ENCODE assay signal across 7 cellular contexts in the genomic region with DNA sequence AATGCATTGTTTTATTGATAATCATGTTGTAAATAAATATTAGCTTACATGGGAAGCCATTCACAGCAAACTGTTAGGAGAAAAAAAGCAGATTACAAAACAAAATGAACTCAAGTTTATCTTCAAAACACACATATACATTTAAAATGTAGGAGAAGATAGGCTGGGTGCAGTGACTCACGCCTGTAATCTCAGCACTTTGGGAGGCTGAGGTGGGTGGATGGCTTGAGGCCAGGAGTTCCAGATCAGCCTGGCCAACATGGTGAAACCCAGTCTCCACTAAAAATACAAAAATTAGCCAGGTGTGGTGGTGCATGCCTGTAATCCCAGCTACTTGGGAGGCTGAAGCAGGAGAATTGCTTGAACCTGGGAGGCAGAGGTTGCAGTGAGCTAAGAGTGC. TPM values are rescaled to one million over a fixed set of nuclear protein-coding genes. Genes with fewer than 3 reads are reported as not detected.
A peak's percentile ranks its signal among the peaks of the same experiment; 100 is the strongest.
DNase-seq lines count a peak whose midpoint lies in the region; ATAC-seq, FAIRE-seq and TF ChIP-seq lines count a peak whose summit lies in the region.
"Not testable (repeated sequence)": the region's sequence is repeated elsewhere in the genome, so short reads cannot be mapped to it uniquely, and the experiment has no call there.

No MANE protein-coding gene starts in this region.

- H3K27ac ChIP-seq in HEK293 (ENCODE audit: extremely low read depth, low read depth, low read length); PC-3 (ENCODE audit: low read length); K562 (ENCODE audit: extremely low read depth, low read depth, low read length): not testable (repeated sequence)

- DNase-seq in MG63, result peak; percentile 22
- peak; percentile 21 for DNase-seq in PC-3
- DNase-seq in K562 (ENCODE audit: extremely low read depth in 1 of 4, low spot score in 3 of 4), result not testable (repeated sequence)
- DNase-seq in bronchial epithelial cell (ENCODE audit: low read depth), result peak; percentile 46
- DNase-seq in epithelial cell of esophagus (ENCODE audit: low read depth), result peak; percentile 23
- DNase-seq in fibroblast of villous mesenchyme (ENCODE audit: low read depth), result peak; percentile 27

- BruUV-seq in PC-3 (replicated peaks; lab: Mats Ljungman, UMichigan); K562 (replicated peaks; lab: Mats Ljungman, UMichigan): not testable (repeated sequence)

- not testable (repeated sequence) for H3F3A ChIP-seq in PC-3 (ENCODE audit: low read length, unreplicated experiment)

- not testable (repeated sequence) for H4K20me1 ChIP-seq in PC-3 (ENCODE audit: low read length); K562 (replicated peaks; ENCODE audit: control insufficient read depth, insufficient read depth, low read length)

- not testable (repeated sequence) for TF ChIP-seq EP300 in K562 (IDR thresholded peaks at IDR 0.05; ENCODE audit: low read length)

- H2AFZ ChIP-seq in PC-3 (ENCODE audit: low read length); K562 (ENCODE audit: low read depth, low read length): not testable (repeated sequence)

- H3K36me3 ChIP-seq in HEK293 (ENCODE audit: control insufficient read depth in 2 of 2, insufficient read depth in 1 of 2, low read length in 2 of 2); MG63; PC-3 (ENCODE audit: low read depth, low read length); K562 (ENCODE audit: control insufficient read depth, insufficient read depth, low read length); bronchial epithelial cell (ENCODE audit: control insufficient read depth, insufficient read depth, low read length): not testable (repeated sequence)

- TF ChIP-seq CTCF in HEK293 (tag by site-specific recombination; IDR thresholded peaks at IDR 0.05); PC-3 (conservative IDR thresholded peaks at IDR 0.05; ENCODE audit: low read depth, low read length); K562 (IDR thresholded peaks at IDR 0.05 in 2 of 3, conservative IDR thresholded peaks at IDR 0.05 in 1 of 3; ENCODE audit: insufficient read depth in 2 of 3, low read depth in 1 of 3, low read length in 3 of 3); bronchial epithelial cell (IDR thresholded peaks at IDR 0.05; ENCODE audit: insufficient read depth, low read length, severe bottlenecking); epithelial cell of esophagus (IDR thresholded peaks at IDR 0.05; ENCODE audit: insufficient read depth, low read depth, low read length, missing control alignments); fibroblast of villous mesenchyme (IDR thresholded peaks at IDR 0.05; ENCODE audit: insufficient read depth, low read depth, low read length): not testable (repeated sequence)

- not testable (repeated sequence) for H3K9me1 ChIP-seq in K562 (ENCODE audit: control insufficient read depth, insufficient read depth, low read length)

- in situ Hi-C loops in K562 (cut with MboI), result not testable (repeated sequence)

- H3K4me1 ChIP-seq in HEK293 (ENCODE audit: control insufficient read depth, insufficient read depth, low read length); K562 (replicated peaks in 1 of 2; ENCODE audit: control insufficient read depth in 2 of 2, insufficient read depth in 2 of 2, low read length in 2 of 2): not testable (repeated sequence)
- peaks cover 15% of the 10 kb centered on the region for H3K4me1 ChIP-seq in PC-3 (ENCODE audit: insufficient read depth, low read length)

- H3K9ac ChIP-seq in PC-3 (ENCODE audit: low read length); K562 (ENCODE audit: insufficient read depth in 1 of 2, low read depth in 2 of 2, low read length in 2 of 2): not testable (repeated sequence)

- not testable (repeated sequence) for TF ChIP-seq POLR2A in K562 (conservative IDR thresholded peaks at IDR 0.05)

- not testable (repeated sequence) for TF ChIP-seq RAD21 in K562 (CRISPR knock-in tag; conservative IDR thresholded peaks at IDR 0.05 in 1 of 2, IDR thresholded peaks at IDR 0.05 in 1 of 2)

- CTCF ChIA-PET in HEK293 (lab: Yijun Ruan, JAX) (interaction anchor here (1.6 kb wide), 1 partner anchor 31 kb away, joined by 4 read pairs; no protein-coding TSS in a partner anchor), K562 (lab: Yijun Ruan, JAX; ENCODE audit: low intra/inter-chr PET ratio) (interaction anchor here (1.0 kb wide), 1 partner anchor 110 kb away, joined by 3 read pairs; no protein-coding TSS in a partner anchor)
- CTCF ChIA-PET in PC-3 (lab: Charles Lee), result not testable (repeated sequence)

- H3K27me3 ChIP-seq in MG63; PC-3 (ENCODE audit: low read length); bronchial epithelial cell (ENCODE audit: control insufficient read depth, insufficient read depth, low read length): not testable (repeated sequence)
- H3K27me3 ChIP-seq in K562 (ENCODE audit: control insufficient read depth in 2 of 2, insufficient read depth in 2 of 2, low read length in 2 of 2), result peaks cover 20 to 55% of the 10 kb centered on the region in 2 experiments; a peak in 4 of 5 replicates

- POLR2A ChIA-PET in HEK293 (lab: Yijun Ruan, JAX), result interaction anchor here (1.1 kb wide), 1 partner anchor 30 kb away, joined by 3 read pairs; a partner anchor contains a TSS
- POLR2A ChIA-PET in PC-3 (lab: Charles Lee; ENCODE audit: unreplicated experiment); K562 (lab: Yijun Ruan, JAX): not testable (repeated sequence)

- H3K4me2 ChIP-seq in PC-3 (ENCODE audit: low read length); K562 (ENCODE audit: insufficient read depth, low read length): not testable (repeated sequence)

- not testable (repeated sequence) for FAIRE-seq in K562 (lab: Jason Lieb, UNC); bronchial epithelial cell (lab: Jason Lieb, UNC)

- not testable (repeated sequence) for H3K79me2 ChIP-seq in PC-3 (ENCODE audit: low read length); K562 (ENCODE audit: control insufficient read depth, insufficient read depth, low read length)

- 0% methylated on average over 1 of the region's 1 CpG for WGBS in K562 (ENCODE audit: insufficient coverage, low coverage, missing lambda C conversion rate)

- not testable (repeated sequence) for ATAC-seq in PC-3, K562

- not testable (repeated sequence) for H3K4me3 ChIP-seq in HEK293 (ENCODE audit: low read depth, low read length); MG63; PC-3 (ENCODE audit: low read length); K562; bronchial epithelial cell (ENCODE audit: low read depth, low read length); epithelial cell of esophagus (ENCODE audit: low read length); fibroblast of villous mesenchyme (ENCODE audit: low read depth, low read length)

- not testable (repeated sequence) for H3K9me2 ChIP-seq in PC-3 (replicated peaks; ENCODE audit: low read length)

- not testable (repeated sequence) for H3K9me3 ChIP-seq in HEK293 (ENCODE audit: control insufficient read depth, insufficient read depth, low read depth, low read length); MG63; PC-3 (ENCODE audit: low read length); K562 (replicated peaks; ENCODE audit: control insufficient read depth, insufficient read depth, low read depth, low read length)

- intact Hi-C loops in PC-3 (cut with micrococcal nuclease); K562 (cut with micrococcal nuclease): not testable (repeated sequence)

RNA-seq across cellular contexts. Expression of a gene that starts 10.9 kb away (rescaled TPM):
- total RNA-seq in MG63 (2014; rRNA removed; shearing (Covaris generic); ENCODE audit: low replicate concordance), result 7.0 and 13.3 TPM in 2 replicates
- total RNA-seq in PC-3 (2014; rRNA removed), result 21.9 and 28.3 TPM in 2 replicates
- 33.8 and 39.7 TPM in 2 replicates for total RNA-seq in K562 (2011; cell fraction: chromatin; rRNA removed; ENCODE audit: low replicate concordance)
- total RNA-seq in K562 (2011; cell fraction: nucleolus; rRNA removed), result 29.3 and 37.5 TPM in 2 replicates
- total RNA-seq in K562 (2011; cell fraction: nucleoplasm; rRNA removed), result 33.7 and 41.4 TPM in 2 replicates
- 13.4 and 19.0 TPM in 2 replicates for total RNA-seq in K562 (2014; rRNA removed)
- total RNA-seq in K562 (2014; rRNA removed; fragmentation: Illumina TruSeq; extraction: Trizol), result 11.8 and 12.3 TPM in 2 replicates
- total RNA-seq in K562 (2015; rRNA removed; fragmentation: Illumina TruSeq; extraction: Trizol), result 11.7 and 12.7 TPM in 2 replicates
- 15.3 and 15.5 TPM in 2 replicates for total RNA-seq in K562 (2021)
- polyA plus RNA-seq in K562 (2011; rRNA removed), result 12.7 and 13.3 TPM in 2 replicates
- 15.8 and 18.2 TPM in 2 replicates for polyA plus RNA-seq in K562 (2011; cell fraction: cytosol; rRNA removed)
- polyA plus RNA-seq in K562 (2011; cell fraction: nucleus; rRNA removed), result 15.7 and 16.3 TPM in 2 replicates
- polyA plus RNA-seq in K562 (2012), result 9.7 and 10.4 TPM in 2 replicates
- 11.9 and 14.2 TPM in 2 replicates for polyA plus RNA-seq in K562 (2014; fragmentation: Illumina TruSeq; extraction: Trizol)
- polyA plus RNA-seq in K562 (2014; fragmentation: Nextera tagmentation; extraction: Ambion mirVana), result 1 to 10 TPM; 2.2 to 2.4 TPM
- 15.8 and 16.1 TPM in 2 replicates for polyA plus RNA-seq in K562 (2014; rRNA removed)
- 12.5 and 13.2 TPM in 2 replicates for polyA minus RNA-seq in K562 (2011; rRNA and poly(A)+ RNA removed)
- polyA minus RNA-seq in K562 (2011; cell fraction: cytosol; rRNA and poly(A)+ RNA removed), result 8.5 and 9.4 TPM in 2 replicates
- 18.0 and 18.4 TPM in 2 replicates for polyA minus RNA-seq in K562 (2011; cell fraction: nucleus; rRNA and poly(A)+ RNA removed)
- total RNA-seq in bronchial epithelial cell, result 7.2 and 8.4 TPM in 2 replicates
- 11.2 and 12.2 TPM in 2 replicates for total RNA-seq in fibroblast of villous mesenchyme

RNA-seq across cellular contexts. Expression of a gene that starts 30.3 kb away (rescaled TPM):
- total RNA-seq in MG63 (2014; rRNA removed; shearing (Covaris generic); ENCODE audit: low replicate concordance), result 0.67 and 5.6 TPM in 2 replicates
- total RNA-seq in PC-3 (2014; rRNA removed), result 59.0 and 82.6 TPM in 2 replicates
- not detected in 2 replicates for total RNA-seq in K562 (2011; cell fraction: chromatin; rRNA removed; ENCODE audit: low replicate concordance)
- 0.17 and 0.26 TPM in 2 replicates for total RNA-seq in K562 (2011; cell fraction: nucleolus; rRNA removed)
- total RNA-seq in K562 (2011; cell fraction: nucleoplasm; rRNA removed), result 0.29 TPM in 1 of 2 replicates, not detected in the other
- total RNA-seq in K562 (2014; rRNA removed), result 0.08 TPM in 1 of 2 replicates, not detected in the other
- total RNA-seq in K562 (2014; rRNA removed; fragmentation: Illumina TruSeq; extraction: Trizol), result not detected in 2 replicates
- not detected in 2 replicates for total RNA-seq in K562 (2015; rRNA removed; fragmentation: Illumina TruSeq; extraction: Trizol)
- 0.11 and 0.16 TPM in 2 replicates for total RNA-seq in K562 (2021)
- not detected in 2 replicates for polyA plus RNA-seq in K562 (2011; rRNA removed)
- polyA plus RNA-seq in K562 (2011; cell fraction: cytosol; rRNA removed), result 0.04 and 0.10 TPM in 2 replicates
- 0.11 and 0.21 TPM in 2 replicates for polyA plus RNA-seq in K562 (2011; cell fraction: nucleus; rRNA removed)
- not detected in 2 replicates for polyA plus RNA-seq in K562 (2012)
- polyA plus RNA-seq in K562 (2014; fragmentation: Illumina TruSeq; extraction: Trizol), result not detected in 2 replicates
- not detected for polyA plus RNA-seq in K562 (2014; fragmentation: Nextera tagmentation; extraction: Ambion mirVana)
- not detected in 2 replicates for polyA plus RNA-seq in K562 (2014; rRNA removed)
- not detected in 2 replicates for polyA minus RNA-seq in K562 (2011; rRNA and poly(A)+ RNA removed)
- polyA minus RNA-seq in K562 (2011; cell fraction: cytosol; rRNA and poly(A)+ RNA removed), result not detected in 2 replicates
- 0.27 and 0.56 TPM in 2 replicates for polyA minus RNA-seq in K562 (2011; cell fraction: nucleus; rRNA and poly(A)+ RNA removed)
- 0.26 and 0.38 TPM in 2 replicates for total RNA-seq in bronchial epithelial cell
- total RNA-seq in fibroblast of villous mesenchyme, result 0.64 and 0.86 TPM in 2 replicates
